In genomic region chr3:114706591-114707224, GRCh38 we compare ENCODE assay signal across 1 cellular context.
TF ChIP-seq lines count a peak whose summit lies in the region.

No MANE protein-coding gene starts in this region.

TF ChIP-seq in HepG2, 621 proteins besides CTCF, POLR2A, EP300 and RAD21 (continued from another document and continues in another):
- TF ChIP-seq TRIM22 (IDR thresholded peaks at IDR 0.05) (no peak), ISX (CRISPR knock-in tag; conservative IDR thresholded peaks at IDR 0.05) (no peak), CAMTA2 (CRISPR knock-in tag; IDR thresholded peaks at IDR 0.05; ENCODE audit: borderline replicate concordance) (no peak), NBN (conservative IDR thresholded peaks at IDR 0.05) (no peak), NRL (CRISPR knock-in tag; IDR thresholded peaks at IDR 0.05; ENCODE audit: borderline replicate concordance) (no peak), ZNF44 (CRISPR knock-in tag; IDR thresholded peaks at IDR 0.05) (no peak), SKIL (CRISPR knock-in tag; IDR thresholded peaks at IDR 0.05; ENCODE audit: borderline replicate concordance) (peak; percentile 67), ZBTB40 (IDR thresholded peaks at IDR 0.05) (no peak), ZBTB40 (CRISPR knock-in tag; IDR thresholded peaks at IDR 0.05) (no peak; the same call in 1 of the 2 replicates), CBFB (CRISPR knock-in tag; IDR thresholded peaks at IDR 0.05) (no peak), TFAP4 (IDR thresholded peaks at IDR 0.05; ENCODE audit: borderline replicate concordance, low read depth) (peak; percentile 28; the same call in 1 of the 2 replicates), SP1 (IDR thresholded peaks at IDR 0.05) (no peak), SP1 (CRISPR knock-in tag; IDR thresholded peaks at IDR 0.05) (no peak), ZNF746 (CRISPR knock-in tag; IDR thresholded peaks at IDR 0.05) (no peak), ZKSCAN1 (IDR thresholded peaks at IDR 0.05; ENCODE audit: low read length) (no peak), MYC (CRISPR knock-in tag; IDR thresholded peaks at IDR 0.05; ENCODE audit: borderline replicate concordance) (no peak), PHF20 (CRISPR knock-in tag; IDR thresholded peaks at IDR 0.05) (no peak), ZNF24 (IDR thresholded peaks at IDR 0.05) (no peak), ZNF782 (CRISPR knock-in tag; IDR thresholded peaks at IDR 0.05; ENCODE audit: borderline replicate concordance) (no peak), IKZF5 (CRISPR knock-in tag; IDR thresholded peaks at IDR 0.05) (peak; percentile 73), ZSCAN12 (CRISPR knock-in tag; IDR thresholded peaks at IDR 0.05) (no peak), ZNF235 (CRISPR knock-in tag; IDR thresholded peaks at IDR 0.05; ENCODE audit: borderline replicate concordance) (no peak), ZKSCAN8 (CRISPR knock-in tag; IDR thresholded peaks at IDR 0.05; ENCODE audit: borderline replicate concordance) (peak; percentile 49; the same call in 1 of the 2 replicates), ZNF124 (CRISPR knock-in tag; IDR thresholded peaks at IDR 0.05) (no peak), PLRG1 (conservative IDR thresholded peaks at IDR 0.05) (no peak), ZBTB38 (CRISPR knock-in tag; IDR thresholded peaks at IDR 0.05) (no peak), MBNL3 (CRISPR knock-in tag; conservative IDR thresholded peaks at IDR 0.05) (no peak), ZNF589 (CRISPR knock-in tag; conservative IDR thresholded peaks at IDR 0.05) (no peak), RBM39 (IDR thresholded peaks at IDR 0.05; ENCODE audit: low read depth, low read length, poor library complexity, severe bottlenecking) (no peak), ZC3H4 (CRISPR knock-in tag; IDR thresholded peaks at IDR 0.05; ENCODE audit: borderline replicate concordance) (no peak), GATAD1 (CRISPR knock-in tag; IDR thresholded peaks at IDR 0.05) (no peak), ZNF766 (CRISPR knock-in tag; IDR thresholded peaks at IDR 0.05; ENCODE audit: borderline replicate concordance) (no peak), ZNF614 (CRISPR knock-in tag; IDR thresholded peaks at IDR 0.05; ENCODE audit: borderline replicate concordance) (peak; percentile 69; the same call in 1 of the 2 replicates), HCFC1 (IDR thresholded peaks at IDR 0.05; ENCODE audit: low read depth, low read length) (no peak), ARID2 (CRISPR knock-in tag; IDR thresholded peaks at IDR 0.05; ENCODE audit: borderline replicate concordance) (no peak), KDM5B (CRISPR knock-in tag; IDR thresholded peaks at IDR 0.05; ENCODE audit: borderline replicate concordance) (no peak), ZBTB14 (CRISPR knock-in tag; IDR thresholded peaks at IDR 0.05) (no peak), ZBTB44 (CRISPR knock-in tag; IDR thresholded peaks at IDR 0.05) (no peak), ZSCAN21 (CRISPR knock-in tag; IDR thresholded peaks at IDR 0.05; ENCODE audit: borderline replicate concordance) (no peak), ZNF883 (CRISPR knock-in tag; IDR thresholded peaks at IDR 0.05; ENCODE audit: not compliant biosample characterization) (no peak), ZNF180 (CRISPR knock-in tag; IDR thresholded peaks at IDR 0.05; ENCODE audit: borderline replicate concordance, low read depth) (no peak), GPBP1L1 (CRISPR knock-in tag; IDR thresholded peaks at IDR 0.05) (no peak), IRF1 (CRISPR knock-in tag; IDR thresholded peaks at IDR 0.05; ENCODE audit: low read depth) (no peak), PHF8 (CRISPR knock-in tag; IDR thresholded peaks at IDR 0.05) (no peak), ZNF556 (CRISPR knock-in tag; IDR thresholded peaks at IDR 0.05; ENCODE audit: borderline replicate concordance) (no peak)
